8 cellular contexts compared by ENCODE assay signal in genomic region chr4:75723802-75724065, GRCh38. TPM values are rescaled to one million over a fixed set of nuclear protein-coding genes. Genes with fewer than 3 reads are reported as not detected.
DNase-seq lines count a peak whose midpoint lies in the region; ATAC-seq, FAIRE-seq and TF ChIP-seq lines count a peak whose summit lies in the region.

No MANE protein-coding gene starts in this region.

- no peaks in the 10 kb centered on the region for H3K9me1 ChIP-seq in keratinocyte (ENCODE audit: control insufficient read depth, extremely low read depth, insufficient read depth, low read length)

- no peaks in the 10 kb centered on the region for H3K9me3 Mint-ChIP-seq in T-helper 1 cell treated with Interleukin-12 subunit alpha and Interleukin-12 subunit beta and Interleukin-4 antibody, amounts not matched to agents 30 μg/mL and 1 μg/mL, for 36 hours
- no peaks in the 10 kb centered on the region for H3K9me3 Mint-ChIP-seq in activated naive CD8-positive, alpha-beta T cell treated with anti-CD3 and anti-CD28 coated beads, Interleukin-2, amount 50 U/mL, for 24 hours

- H2AFZ ChIP-seq in keratinocyte (ENCODE audit: control insufficient read depth, low read length): peak overlapping the region; percentile 98

- ATAC-seq in activated naive CD8-positive, alpha-beta T cell treated with anti-CD3 and anti-CD28 coated beads, Interleukin-2, amount 50 U/mL, for 24 hours: no peak
- ATAC-seq in HG03460 (IDR thresholded peaks at IDR 0.05; ENCODE audit: unreplicated experiment) (no peak), HG02870 (IDR thresholded peaks at IDR 0.05; ENCODE audit: unreplicated experiment) (no peak)

- peaks cover 42% of the 10 kb centered on the region for H3K79me2 ChIP-seq in keratinocyte (ENCODE audit: control insufficient read depth, insufficient read depth, low read length)

- FAIRE-seq in keratinocyte (lab: Jason Lieb, UNC): no peak

- H3K27ac Mint-ChIP-seq in T-helper 1 cell treated with Interleukin-12 subunit alpha and Interleukin-12 subunit beta and Interleukin-4 antibody, amounts not matched to agents 30 μg/mL and 1 μg/mL, for 36 hours: peak overlapping the region; percentile 98
- peak overlapping the region; percentile 99 for H3K27ac Mint-ChIP-seq in activated naive CD8-positive, alpha-beta T cell treated with anti-CD3 and anti-CD28 coated beads, Interleukin-2, amount 50 U/mL, for 24 hours

- TF ChIP-seq CTCF in keratinocyte (optimal IDR thresholded peaks at IDR 0.05 in 1 of 3, IDR thresholded peaks at IDR 0.05 in 1 of 3, conservative IDR thresholded peaks at IDR 0.05 in 1 of 3; ENCODE audit: extremely low read depth in 1 of 3, insufficient read depth in 2 of 3, low read length in 3 of 3): no peak

- H3K4me3 ChIP-seq in keratinocyte (ENCODE audit: control insufficient read depth in 2 of 3, extremely low read depth in 1 of 3, insufficient read depth in 2 of 3, low read depth in 1 of 3, low read length in 3 of 3) (peak overlapping the region; percentile 95 to 100 (median 96)), subcutaneous abdominal adipose tissue (ENCODE audit: low read depth in 1 of 5, low read length in 5 of 5) (peak overlapping the region; percentile 61 to 99 (median 96))

- dilution Hi-C loops in keratinocyte (cut with MboI; ENCODE audit: extremely low pct_ligation_motif_present, low sequenced_read_pairs): no loop called here

- DNase-seq in T-helper 1 cell (no peak), keratinocyte (ENCODE audit: low read depth, low spot score) (no peak), retina (no peak)
- DNase-seq in activated naive CD8-positive, alpha-beta T cell treated with anti-CD3 and anti-CD28 coated beads, Interleukin-2, amount 50 U/mL, for 24 hours: no peak

- H3K4me1 ChIP-seq in keratinocyte (ENCODE audit: control insufficient read depth, extremely low read depth, insufficient read depth, low read length): peaks cover 23% of the 10 kb centered on the region
- H3K4me1 ChIP-seq in subcutaneous abdominal adipose tissue (ENCODE audit: control insufficient read depth in 5 of 5, insufficient read depth in 5 of 5, low read length in 5 of 5): peaks cover 0 to 36% (median 33%) of the 10 kb centered on the region in 5 donors

- peaks cover 41% of the 10 kb centered on the region for H3K4me1 Mint-ChIP-seq in T-helper 1 cell treated with Interleukin-12 subunit alpha and Interleukin-12 subunit beta and Interleukin-4 antibody, amounts not matched to agents 30 μg/mL and 1 μg/mL, for 36 hours (ENCODE audit: low read depth)
- peaks cover 57% of the 10 kb centered on the region for H3K4me1 Mint-ChIP-seq in activated naive CD8-positive, alpha-beta T cell treated with anti-CD3 and anti-CD28 coated beads, Interleukin-2, amount 50 U/mL, for 24 hours

- H3K4me3 Mint-ChIP-seq in T-helper 1 cell treated with Interleukin-12 subunit alpha and Interleukin-12 subunit beta and Interleukin-4 antibody, amounts not matched to agents 30 μg/mL and 1 μg/mL, for 36 hours: peak overlapping the region; percentile 97
- H3K4me3 Mint-ChIP-seq in activated naive CD8-positive, alpha-beta T cell treated with anti-CD3 and anti-CD28 coated beads, Interleukin-2, amount 50 U/mL, for 24 hours: peak overlapping the region; percentile 97

- H3K27me3 ChIP-seq in keratinocyte (ENCODE audit: control insufficient read depth, extremely low read depth, insufficient read depth, low read length): no peaks in the 10 kb centered on the region
- no peaks in the 10 kb centered on the region for H3K27me3 ChIP-seq in subcutaneous abdominal adipose tissue (ENCODE audit: control insufficient read depth in 5 of 5, insufficient read depth in 4 of 5, low read length in 5 of 5)

- no peaks in the 10 kb centered on the region for H3K9me3 ChIP-seq in keratinocyte (ENCODE audit: control insufficient read depth, low read depth, low read length)
- H3K9me3 ChIP-seq in subcutaneous abdominal adipose tissue (ENCODE audit: control insufficient read depth in 5 of 5, low read length in 5 of 5): no peaks in the 10 kb centered on the region

- H3K36me3 ChIP-seq in keratinocyte (ENCODE audit: control insufficient read depth in 2 of 2, extremely low read depth in 1 of 2, insufficient read depth in 2 of 2, low read length in 2 of 2): no peaks in the 10 kb centered on the region
- H3K36me3 ChIP-seq in subcutaneous abdominal adipose tissue (ENCODE audit: control insufficient read depth in 5 of 5, insufficient read depth in 5 of 5, low read length in 5 of 5): no peaks in the 10 kb centered on the region

- H3K27ac ChIP-seq in keratinocyte (ENCODE audit: control insufficient read depth, insufficient read depth, low read length) (peak overlapping the region; percentile 94), subcutaneous abdominal adipose tissue (ENCODE audit: low read depth, low read length) (peak overlapping the region; percentile 97)

- peaks cover 6% of the 10 kb centered on the region for H3K36me3 Mint-ChIP-seq in T-helper 1 cell treated with Interleukin-12 subunit alpha and Interleukin-12 subunit beta and Interleukin-4 antibody, amounts not matched to agents 30 μg/mL and 1 μg/mL, for 36 hours (ENCODE audit: low read depth)
- H3K36me3 Mint-ChIP-seq in activated naive CD8-positive, alpha-beta T cell treated with anti-CD3 and anti-CD28 coated beads, Interleukin-2, amount 50 U/mL, for 24 hours (ENCODE audit: low read depth): peaks cover 7% of the 10 kb centered on the region

- peak overlapping the region; percentile 95 for H3K9ac ChIP-seq in keratinocyte (ENCODE audit: control insufficient read depth, extremely low read depth, insufficient read depth, low read length)
- peak overlapping the region; percentile 66 to 99 (median 71) for H3K9ac ChIP-seq in subcutaneous abdominal adipose tissue (ENCODE audit: low read length in 5 of 5)

- peak overlapping the region; percentile 98 for H3K4me2 ChIP-seq in keratinocyte (ENCODE audit: control insufficient read depth, extremely low read depth, insufficient read depth, low read depth, low read length)

- no peaks in the 10 kb centered on the region for H4K20me1 ChIP-seq in keratinocyte (ENCODE audit: control insufficient read depth, extremely low read depth, insufficient read depth, low read length)

- H3K27me3 Mint-ChIP-seq in T-helper 1 cell treated with Interleukin-12 subunit alpha and Interleukin-12 subunit beta and Interleukin-4 antibody, amounts not matched to agents 30 μg/mL and 1 μg/mL, for 36 hours (ENCODE audit: low read depth): no peaks in the 10 kb centered on the region
- H3K27me3 Mint-ChIP-seq in activated naive CD8-positive, alpha-beta T cell treated with anti-CD3 and anti-CD28 coated beads, Interleukin-2, amount 50 U/mL, for 24 hours: peaks cover 3% of the 10 kb centered on the region

RNA-seq across cellular contexts. Expression of gene USO1, which starts 0.6 kb away (rescaled TPM):
- polyA plus RNA-seq in keratinocyte: 47.8 to 75.4 TPM (median 54.2 TPM) in 3 replicates
- 39.1 TPM for polyA plus RNA-seq in keratinocyte (2011; ENCODE audit: low read depth)
- polyA plus RNA-seq in keratinocyte (2011; cell fraction: cytosol; rRNA removed): 28.7 and 59.2 TPM in 2 replicates
- polyA plus RNA-seq in keratinocyte (2011; cell fraction: nucleus; rRNA removed): 61.2 and 84.8 TPM in 2 replicates
- 31.9 and 45.9 TPM in 2 replicates for polyA plus RNA-seq in keratinocyte (2012; ENCODE audit: low replicate concordance)
- 15.2 to 48.5 TPM (median 33.1 TPM) in 3 replicates for polyA minus RNA-seq in keratinocyte
- polyA minus RNA-seq in keratinocyte (2011; cell fraction: cytosol; rRNA and poly(A)+ RNA removed): 30.9 TPM
- 38.6 and 75.3 TPM in 2 replicates for polyA minus RNA-seq in keratinocyte (2011; cell fraction: nucleus; rRNA and poly(A)+ RNA removed)

RNA-seq across cellular contexts. Expression of gene G3BP2, which starts 50.5 kb away (rescaled TPM):
- polyA plus RNA-seq in keratinocyte: 85.9 to 137 TPM (median 107 TPM) in 3 replicates
- polyA plus RNA-seq in keratinocyte (2011; ENCODE audit: low read depth): 339 TPM
- polyA plus RNA-seq in keratinocyte (2011; cell fraction: cytosol; rRNA removed): 73.9 and 130 TPM in 2 replicates
- polyA plus RNA-seq in keratinocyte (2011; cell fraction: nucleus; rRNA removed): 98.1 and 125 TPM in 2 replicates
- polyA plus RNA-seq in keratinocyte (2012; ENCODE audit: low replicate concordance): 61.7 and 118 TPM in 2 replicates
- polyA minus RNA-seq in keratinocyte: 18.9 to 137 TPM (median 73.9 TPM) in 3 replicates
- 83.8 TPM for polyA minus RNA-seq in keratinocyte (2011; cell fraction: cytosol; rRNA and poly(A)+ RNA removed)
- 64.8 and 126 TPM in 2 replicates for polyA minus RNA-seq in keratinocyte (2011; cell fraction: nucleus; rRNA and poly(A)+ RNA removed)
